Comparison of ENCODE assay signal across 17 cellular contexts in the genomic region with DNA sequence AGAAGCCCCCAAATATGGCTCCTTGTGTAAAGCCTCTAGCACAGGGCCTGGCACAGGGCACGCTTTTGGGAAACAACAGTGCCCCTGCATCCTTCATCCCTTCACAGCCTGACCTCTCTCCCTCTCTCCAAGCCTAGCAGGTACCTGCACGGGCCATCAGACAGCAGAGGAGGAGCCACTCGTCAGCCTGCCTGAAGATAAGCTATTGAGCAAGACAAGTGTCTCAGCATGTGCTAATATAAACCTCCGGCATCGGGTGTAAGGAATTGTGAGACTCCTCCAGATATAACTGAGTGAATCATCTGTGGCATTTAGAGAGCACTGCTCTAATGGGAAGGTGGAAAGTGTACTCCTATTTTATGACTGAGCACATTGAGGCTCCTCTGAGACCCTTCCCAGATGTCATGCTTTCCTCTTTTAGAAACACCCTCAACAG. TPM values are rescaled to one million over a fixed set of nuclear protein-coding genes. Genes with fewer than 3 reads are reported as not detected.
DNase-seq lines count a peak whose midpoint lies in the region; ATAC-seq and TF ChIP-seq lines count a peak whose summit lies in the region.
"Had no signal": no experiment of that assay in that cellular context is flagged by ENCODE, and none has a peak within 500 bp of the region (broad histone marks: within the 10 kb centered on the region; RNA-seq: fewer than 3 reads in every experiment).

No MANE protein-coding gene starts in this region.

- peaks cover 5% of the 10 kb centered on the region for H3K4me1 Mint-ChIP-seq in Calu3 (ENCODE audit: low read depth, unreplicated experiment)

- POLR2A ChIA-PET in AG04450 (lab: Yijun Ruan, JAX) = no interaction called here

- CTCF ChIA-PET in AG04450 (lab: Charles Lee) (interaction anchor here (0.7 kb wide), 1 partner anchor 46 kb away, joined by 3 read pairs; no protein-coding TSS in a partner anchor), Calu3 (lab: Charles Lee) (no interaction called here)

- no peaks in the 10 kb centered on the region for H3K4me1 ChIP-seq in left lung
- H3K4me1 ChIP-seq in body of pancreas = peaks cover 10% of the 10 kb centered on the region

- peaks cover 1% of the 10 kb centered on the region for H3K27me3 Mint-ChIP-seq in Calu3 (ENCODE audit: unreplicated experiment)

- DNase-seq in AG04450 (ENCODE audit: low read depth, low spot score) (peak; percentile 58), HT1080 (ENCODE audit: low read depth) (peak; percentile 58), brain microvascular endothelial cell (peak; percentile 79), left lung (peak in 1 of 2 donors; percentile 37), body of pancreas (no peak), NCI-H146 (lab: John Stamatoyannopoulos, UW) (no peak), ureter (ENCODE audit: low spot score) (no peak), Calu3 (no peak)
- DNase-seq: foreskin melanocyte, H9, NCI-H510A had no signal

- WGBS in body of pancreas, 2 donors = 87 to 89% methylated on average over 5 of the region's 5 CpGs

- no peaks in the 10 kb centered on the region for H3K36me3 ChIP-seq in brain microvascular endothelial cell (replicated peaks)
- no peaks in the 10 kb centered on the region for H3K36me3 ChIP-seq in left lung
- H3K36me3 ChIP-seq in body of pancreas (replicated peaks in 1 of 2; ENCODE audit: insufficient read depth in 1 of 2, low read depth in 2 of 2) = no peaks in the 10 kb centered on the region
- H3K36me3 ChIP-seq: BLaER1 treated with 17β-estradiol and CSF1 and Interleukin-3, amounts not matched to agents 10 nM and 100 nM had no signal

- ATAC-seq in left lung (peak; percentile 34), body of pancreas (no peak)
- ATAC-seq: activated T-helper 17 cell treated with anti-CD3 and anti-CD28 coated beads, Interleukin-2, amount 50 U/mL, for 72 hours had no signal

- peaks cover 4% of the 10 kb centered on the region for H3K36me3 Mint-ChIP-seq in Calu3 (ENCODE audit: insufficient read depth, unreplicated experiment)

- H3K27ac Mint-ChIP-seq in Calu3 (ENCODE audit: unreplicated experiment) = no peak overlapping the region
- H3K27ac Mint-ChIP-seq: activated T-helper 17 cell treated with anti-CD3 and anti-CD28 coated beads, Interleukin-2, amount 50 U/mL, for 72 hours; H9 had no signal

- H3K27ac ChIP-seq in AG04450 (ENCODE audit: low read depth, low read length) = peak overlapping the region; percentile 39
- no peak overlapping the region for H3K27ac ChIP-seq in brain microvascular endothelial cell
- H3K27ac ChIP-seq in left lung = no peak overlapping the region
- H3K27ac ChIP-seq in body of pancreas = no peak overlapping the region
- H3K27ac ChIP-seq: BLaER1 treated with 17β-estradiol and CSF1 and Interleukin-3, amounts not matched to agents 10 nM and 100 nM; SK-N-MC had no signal

- BruUV-seq in Calu3 (replicated peaks; lab: Mats Ljungman, UMichigan) = no TSS peak

- no peak overlapping the region for H3K4me3 Mint-ChIP-seq in Calu3 (ENCODE audit: low read depth, unreplicated experiment)
- H3K4me3 Mint-ChIP-seq: activated T-helper 17 cell treated with anti-CD3 and anti-CD28 coated beads, Interleukin-2, amount 50 U/mL, for 72 hours; central memory CD8-positive, alpha-beta T cell; H9 had no signal

- intact Hi-C loops in left lung (cut with DNase I) = no loop called here
- intact Hi-C loops in body of pancreas (cut with DNase I) = no loop called here
- intact Hi-C loops in Calu3 (cut with micrococcal nuclease; ENCODE audit: unreplicated experiment) = no loop called here

- H3K4me3 ChIP-seq in AG04450 (ENCODE audit: low read depth, low read length) = no peak overlapping the region
- H3K4me3 ChIP-seq in brain microvascular endothelial cell (ENCODE audit: low read depth, low read length) = no peak overlapping the region
- no peak overlapping the region for H3K4me3 ChIP-seq in left lung
- H3K4me3 ChIP-seq in body of pancreas = no peak overlapping the region
- H3K4me3 ChIP-seq: BLaER1 treated with 17β-estradiol and CSF1 and Interleukin-3, amounts not matched to agents 10 nM and 100 nM; SK-N-MC had no signal

- H3K9me3 Mint-ChIP-seq in Calu3 (ENCODE audit: low read depth, unreplicated experiment) = no peaks in the 10 kb centered on the region
- H3K9me3 Mint-ChIP-seq: activated T-helper 17 cell treated with anti-CD3 and anti-CD28 coated beads, Interleukin-2, amount 50 U/mL, for 72 hours; central memory CD8-positive, alpha-beta T cell; H9 had no signal

- H3K9me3 ChIP-seq in AG04450 (ENCODE audit: control insufficient read depth, insufficient read depth, low read length) (no peaks in the 10 kb centered on the region; the same call in 1 of the 2 replicates), left lung (no peaks in the 10 kb centered on the region), body of pancreas (no peaks in the 10 kb centered on the region)
- H3K9me3 ChIP-seq: BLaER1 treated with 17β-estradiol and CSF1 and Interleukin-3, amounts not matched to agents 10 nM and 100 nM had no signal

- TF ChIP-seq CTCF in AG04450 (IDR thresholded peaks at IDR 0.05; ENCODE audit: low read depth, low read length) (no peak), brain microvascular endothelial cell (IDR thresholded peaks at IDR 0.05; ENCODE audit: low read depth, low read length, missing control alignments) (no peak), left lung (IDR thresholded peaks at IDR 0.05) (no peak), body of pancreas (IDR thresholded peaks at IDR 0.05) (no peak), Calu3 (IDR thresholded peaks at IDR 0.05; ENCODE audit: unreplicated experiment) (no peak)

- in situ Hi-C loops in brain microvascular endothelial cell (cut with HindIII; ENCODE audit: low pct_ligation_motif_present, low sequenced_read_pairs) = no loop called here

- TF ChIP-seq POLR2A in body of pancreas (IDR thresholded peaks at IDR 0.05) = no peak

- H3K27me3 ChIP-seq in AG04450 (ENCODE audit: control insufficient read depth, insufficient read depth, low read length) = peaks cover 3% of the 10 kb centered on the region
- no peaks in the 10 kb centered on the region for H3K27me3 ChIP-seq in brain microvascular endothelial cell (replicated peaks)
- no peaks in the 10 kb centered on the region for H3K27me3 ChIP-seq in left lung
- no peaks in the 10 kb centered on the region for H3K27me3 ChIP-seq in body of pancreas
- H3K27me3 ChIP-seq: BLaER1 treated with 17β-estradiol and CSF1 and Interleukin-3, amounts not matched to agents 10 nM and 100 nM had no signal

RNA-seq across cellular contexts. Expression of gene TBX4, which starts 38.3 kb away (rescaled TPM):
- 0.06 and 0.11 TPM in 2 replicates for polyA plus RNA-seq in AG04450 (2011; rRNA removed)
- not detected in 2 replicates for polyA minus RNA-seq in AG04450 (2011; rRNA and poly(A)+ RNA removed)
- not detected in 2 replicates for total RNA-seq in HT1080 (2014; rRNA removed; shearing (Covaris generic))
- polyA plus RNA-seq in HT1080 (2015; cell fraction: cytosol; rRNA removed) = not detected in 2 replicates
- polyA plus RNA-seq in HT1080 (2015; cell fraction: nucleus; rRNA removed) = not detected in 2 replicates
- total RNA-seq in left lung (10 to 100 TPM; 21.2 to 29.3 TPM), body of pancreas (not detected), ureter (not detected), Calu3 (2022) (not detected in 2 replicates)
- total RNA-seq: activated T-helper 17 cell treated with anti-CD3 and anti-CD28 coated beads, Interleukin-2, amount 50 U/mL, for 72 hours; H9; liver; temporal lobe had no signal
- polyA plus RNA-seq: liver had no signal

Comparison
In these comparisons a context has a peak if more than half of its experiments do, and no peak if none do; other contexts are left out.
1. DNase-seq: peak in AG04450 (single experiment), HT1080 (single experiment) and brain microvascular endothelial cell (single experiment); none in body of pancreas (0 of 4), NCI-H146 (single experiment), ureter (single experiment) and Calu3 (single experiment).
2. RNA of gene TBX4, which starts 38.3 kb away (total RNA-seq): 21.2 to 29.3 TPM in left lung; not detected in ureter (single experiment), not detected in HT1080, not detected in body of pancreas and not detected in Calu3; every median in the first group is over 10 times any median in the second.